Comparison of ENCODE assay signal across 8 cellular contexts in genomic region chr12:62466018-62466595, GRCh38. TPM values are rescaled to one million over a fixed set of nuclear protein-coding genes. Genes with fewer than 3 reads are reported as not detected.
DNase-seq lines count a peak whose midpoint lies in the region; ATAC-seq and TF ChIP-seq lines count a peak whose summit lies in the region.

No MANE protein-coding gene starts in this region.

- H3K79me2 ChIP-seq in DND-41 (ENCODE audit: insufficient read depth, low read length): peaks cover 53% of the 10 kb centered on the region

- no peak for TF ChIP-seq CTCF in DND-41 (IDR thresholded peaks at IDR 0.05; ENCODE audit: borderline replicate concordance, extremely low read depth, low read length, poor library complexity, severe bottlenecking)

- ATAC-seq in DND-41 (ENCODE audit: insufficient read depth, low read depth) (peak; percentile 58), GM19438 (IDR thresholded peaks at IDR 0.05; ENCODE audit: low read depth, unreplicated experiment) (peak; percentile 44), HG03469 (IDR thresholded peaks at IDR 0.05; ENCODE audit: unreplicated experiment) (peak; percentile 22)

- peak overlapping the region; percentile 83 to 98 for H3K4me3 ChIP-seq in DND-41 (ENCODE audit: low read depth in 1 of 2, low read length in 2 of 2)
- peak overlapping the region; percentile 87 for H3K4me3 ChIP-seq in SJSA1
- peak overlapping the region; percentile 79 for H3K4me3 ChIP-seq in iPS-20b (ENCODE audit: low read length)
- peak overlapping the region; percentile 88 for H3K4me3 ChIP-seq in skeletal muscle cell (ENCODE audit: low read depth, low read length)

- H3K36me3 ChIP-seq in DND-41 (ENCODE audit: insufficient read depth, low read length): peaks cover 5% of the 10 kb centered on the region; the same call in 1 of the 2 replicates
- peaks cover 4% of the 10 kb centered on the region for H3K36me3 ChIP-seq in SJSA1
- no peaks in the 10 kb centered on the region for H3K36me3 ChIP-seq in iPS-20b (ENCODE audit: insufficient read depth, low read depth, low read length)

- no peaks in the 10 kb centered on the region for H4K20me1 ChIP-seq in DND-41 (ENCODE audit: insufficient read depth, low read length)

- H3K9ac ChIP-seq in DND-41 (ENCODE audit: low read depth, low read length) (peak overlapping the region; percentile 96), iPS-20b (ENCODE audit: low read depth, low read length) (peak overlapping the region; percentile 62; the same call in 1 of the 2 replicates)

- peak overlapping the region; percentile 74 for H3K4me2 ChIP-seq in DND-41 (ENCODE audit: insufficient read depth, low read length)

- H2AFZ ChIP-seq in DND-41 (ENCODE audit: low read depth, low read length): peak overlapping the region; percentile 97

- DNase-seq in DND-41: peak; percentile 46
- DNase-seq in SJSA1 (ENCODE audit: low read depth in 1 of 2, low spot score in 2 of 2): no peak
- DNase-seq in T47D (ENCODE audit: low read depth in 1 of 2, low spot score in 1 of 2): peak; percentile 68 to 70
- DNase-seq in skeletal muscle cell (ENCODE audit: low read depth): no peak
- no peak for DNase-seq in posterior vena cava (ENCODE audit: low spot score)

- no peaks in the 10 kb centered on the region for H3K9me3 ChIP-seq in DND-41 (ENCODE audit: insufficient read depth, low read length, severe bottlenecking)
- H3K9me3 ChIP-seq in SJSA1 (replicated peaks): no peaks in the 10 kb centered on the region; the same call in 1 of the 2 replicates
- H3K9me3 ChIP-seq in iPS-20b (ENCODE audit: insufficient read depth, low read depth, low read length): peaks cover 13% of the 10 kb centered on the region

- peak overlapping the region; percentile 78 for H3K27ac ChIP-seq in DND-41 (ENCODE audit: low read length)
- H3K27ac ChIP-seq in SJSA1: peak overlapping the region; percentile 84
- no peak overlapping the region for H3K27ac ChIP-seq in iPS-20b (ENCODE audit: low read length)

- no peaks in the 10 kb centered on the region for H3K27me3 ChIP-seq in DND-41 (ENCODE audit: insufficient read depth, low read length, poor library complexity)
- H3K27me3 ChIP-seq in SJSA1 (replicated peaks): no peaks in the 10 kb centered on the region
- no peaks in the 10 kb centered on the region for H3K27me3 ChIP-seq in iPS-20b (ENCODE audit: insufficient read depth, low read length)

- H3K4me1 ChIP-seq in DND-41 (ENCODE audit: insufficient read depth, low read length) (peaks cover 38% of the 10 kb centered on the region), SJSA1 (replicated peaks) (no peaks in the 10 kb centered on the region), iPS-20b (ENCODE audit: insufficient read depth, low read length) (peaks cover 3% of the 10 kb centered on the region; the same call in 1 of the 2 replicates)

- in situ Hi-C loops in T47D (cut with HindIII; ENCODE audit: low pct_unique_long_range_greater_than_20kb, low sequenced_read_pairs): no loop called here

- intact Hi-C loops in posterior vena cava (cut with DNase I): no loop called here

RNA-seq across cellular contexts. Expression of gene MON2, which starts 0.5 kb away (rescaled TPM):
- 14.8 and 17.4 TPM in 2 replicates for total RNA-seq in SJSA1 (2014; rRNA removed; shearing (Covaris generic))
- 10 to 100 TPM; 53.6 to 59.5 TPM for total RNA-seq in posterior vena cava

Comparison
In these comparisons a context has a peak if more than half of its experiments do, and no peak if none do; other contexts are left out.
1. DNase-seq: peak in DND-41 (single experiment) and T47D (2 of 2); none in SJSA1 (0 of 2), skeletal muscle cell (single experiment) and posterior vena cava (single experiment).
2. Peak in every context shown above with its lines, with median percentiles within 50 percentile points of each other: ATAC-seq and H3K4me3 ChIP-seq.